16 cellular contexts compared by ENCODE assay signal in the genomic region with DNA sequence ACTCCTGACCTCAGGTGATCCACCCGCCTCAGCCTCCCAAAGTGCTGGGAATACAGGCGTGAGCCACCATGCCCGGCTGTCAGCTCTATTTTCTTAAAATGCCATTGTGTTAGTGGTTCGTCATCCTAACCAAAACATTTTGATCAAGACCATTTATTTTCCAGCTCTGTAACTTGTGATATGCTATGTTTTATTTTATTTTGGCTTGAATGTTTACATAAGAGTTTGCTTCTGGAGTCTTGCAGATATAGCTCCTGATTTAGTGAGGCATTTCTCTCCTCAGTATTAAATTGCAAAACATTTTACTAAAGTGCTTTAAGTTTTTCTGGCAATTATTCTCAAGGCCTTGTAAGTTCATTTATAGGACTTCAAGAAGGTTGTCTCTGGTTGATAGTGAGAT. TPM values are rescaled to one million over a fixed set of nuclear protein-coding genes. Genes with fewer than 3 reads are reported as not detected.
DNase-seq lines count a peak whose midpoint lies in the region; ATAC-seq and TF ChIP-seq lines count a peak whose summit lies in the region.
"Had no signal": no experiment of that assay in that cellular context is flagged by ENCODE, and none has a peak within 500 bp of the region (broad histone marks: within the 10 kb centered on the region; RNA-seq: fewer than 3 reads in every experiment).

No MANE protein-coding gene starts in this region.

- no peak for ATAC-seq in activated CD4-positive, alpha-beta T cell treated with anti-CD3 and anti-CD28 coated beads for 36 hours
- ATAC-seq: left lobe of liver had no signal

- no peak for DNase-seq in activated CD4-positive, alpha-beta T cell treated with anti-CD3 and anti-CD28 coated beads for 36 hours
- no peak for DNase-seq in activated CD4-positive, alpha-beta T cell treated with anti-CD3 and anti-CD28 coated beads, Interleukin-2, amount 50 U/mL, for 4 hours
- DNase-seq in choroid plexus epithelial cell (ENCODE audit: low read depth) = peak; percentile 14
- no peak for DNase-seq in neural crest cell (ENCODE audit: low read depth, low spot score)
- no peak for DNase-seq in stimulated activated CD8-positive, alpha-beta memory T cell treated with anti-CD3 and anti-CD28 coated beads, Interleukin-4, amount 100 ng/mL, for 48 hours
- DNase-seq in glomerular visceral epithelial cell (ENCODE audit: extremely low spot score) = no peak
- DNase-seq in tibial artery = no peak
- DNase-seq: activated CD4-positive, alpha-beta T cell treated with anti-CD3 and anti-CD28 coated beads for 4 hours; KG1; NCI-H2081; nucleus accumbens; spleen; transverse colon had no signal

- TF ChIP-seq CTCF in Loucy (conservative IDR thresholded peaks at IDR 0.05; ENCODE audit: low read length) (no peak), choroid plexus epithelial cell (conservative IDR thresholded peaks at IDR 0.05; ENCODE audit: low read depth, low read length) (no peak), neural crest cell (conservative IDR thresholded peaks at IDR 0.05) (no peak), tibial artery (IDR thresholded peaks at IDR 0.05) (no peak)

- H3K79me2 ChIP-seq in Loucy (ENCODE audit: insufficient read depth, low read length) = peaks cover 96% of the 10 kb centered on the region

- peak overlapping the region; percentile 88 for H3K4me2 ChIP-seq in Loucy (ENCODE audit: low read depth, low read length, poor library complexity, severe bottlenecking)

- intact Hi-C loops in activated CD4-positive, alpha-beta T cell treated with anti-CD3 and anti-CD28 coated beads for 36 hours (cut with DNase I, micrococcal nuclease) = no loop called here
- intact Hi-C loops in tibial artery (cut with DNase I; ENCODE audit: low total_unique reads) = loop anchor here (10.0 kb wide), 1 partner anchor 98 kb away; no protein-coding TSS in a partner anchor

- H3K27ac Mint-ChIP-seq in activated CD4-positive, alpha-beta T cell treated with anti-CD3 and anti-CD28 coated beads for 36 hours = peak overlapping the region; percentile 64
- H3K27ac Mint-ChIP-seq in neural crest cell (ENCODE audit: unreplicated experiment) = no peak overlapping the region

- H3K4me3 ChIP-seq in Loucy (ENCODE audit: low read length, poor library complexity, severe bottlenecking) (peak overlapping the region; percentile 86), choroid plexus epithelial cell (ENCODE audit: low read depth, low read length) (no peak overlapping the region), tibial artery (no peak overlapping the region)
- H3K4me3 ChIP-seq: SJSA1 had no signal

- peaks cover 55% of the 10 kb centered on the region for H3K4me1 Mint-ChIP-seq in activated CD4-positive, alpha-beta T cell treated with anti-CD3 and anti-CD28 coated beads for 36 hours
- peaks cover 43% of the 10 kb centered on the region for H3K4me1 Mint-ChIP-seq in neural crest cell

- no peaks in the 10 kb centered on the region for H3K9me3 Mint-ChIP-seq in activated CD4-positive, alpha-beta T cell treated with anti-CD3 and anti-CD28 coated beads for 36 hours (ENCODE audit: low read depth)
- H3K9me3 Mint-ChIP-seq in neural crest cell = no peaks in the 10 kb centered on the region

- no peaks in the 10 kb centered on the region for H3K27me3 Mint-ChIP-seq in activated CD4-positive, alpha-beta T cell treated with anti-CD3 and anti-CD28 coated beads for 36 hours
- no peaks in the 10 kb centered on the region for H3K27me3 Mint-ChIP-seq in neural crest cell (ENCODE audit: low read depth)

- H3K4me1 ChIP-seq in Loucy (ENCODE audit: insufficient read depth, low read length, poor library complexity, severe bottlenecking) = peaks cover 62% of the 10 kb centered on the region
- H3K4me1 ChIP-seq in tibial artery = peaks cover 0 to 86% (median 40%) of the 10 kb centered on the region in 4 donors

- H3K27me3 ChIP-seq in Loucy (ENCODE audit: insufficient read depth, low read length, poor library complexity, severe bottlenecking) (no peaks in the 10 kb centered on the region), tibial artery (no peaks in the 10 kb centered on the region)
- H3K27me3 ChIP-seq: SJSA1, spleen, transverse colon had no signal

- H3K4me3 Mint-ChIP-seq in activated CD4-positive, alpha-beta T cell treated with anti-CD3 and anti-CD28 coated beads for 36 hours = peak overlapping the region; percentile 25
- H3K4me3 Mint-ChIP-seq in neural crest cell = peak overlapping the region; percentile 69

- no peaks in the 10 kb centered on the region for H3K9me3 ChIP-seq in Loucy (ENCODE audit: insufficient read depth, low read depth, low read length)
- H3K9me3 ChIP-seq in tibial artery = no peaks in the 10 kb centered on the region
- H3K9me3 ChIP-seq: SJSA1, spleen, transverse colon had no signal

- no peak overlapping the region for H2AFZ ChIP-seq in Loucy (ENCODE audit: low read length)

- H3K36me3 ChIP-seq in Loucy (ENCODE audit: insufficient read depth, low read length) (peaks cover 10% of the 10 kb centered on the region; the same call in 1 of the 2 replicates), tibial artery (peaks cover 0 to 4% (median 0%) of the 10 kb centered on the region in 3 donors)
- H3K36me3 ChIP-seq: transverse colon had no signal

- H3F3A ChIP-seq in Loucy (ENCODE audit: low read depth) = no peaks in the 10 kb centered on the region

- H3K36me3 Mint-ChIP-seq in activated CD4-positive, alpha-beta T cell treated with anti-CD3 and anti-CD28 coated beads for 36 hours (ENCODE audit: low read depth) = peaks cover 32% of the 10 kb centered on the region
- H3K36me3 Mint-ChIP-seq in neural crest cell (ENCODE audit: low read depth) = no peaks in the 10 kb centered on the region

- no peaks in the 10 kb centered on the region for H3K9me2 ChIP-seq in Loucy (replicated peaks; ENCODE audit: low read depth, low read length)

- POLR2A ChIA-PET in activated CD4-positive, alpha-beta T cell treated with anti-CD3 and anti-CD28 coated beads for 36 hours (lab: Charles Lee) = interaction anchor here (0.6 kb wide), 3 partner anchors 8 to 96 kb away, joined by 3 to 4 read pairs (median 4); no protein-coding TSS in a partner anchor

- CTCF ChIA-PET in activated CD4-positive, alpha-beta T cell treated with anti-CD3 and anti-CD28 coated beads for 36 hours (lab: Charles Lee) = interaction anchor here (0.6 to 1.6 kb wide), 4 partner anchors 9 to 308 kb away, joined by 3 to 4 read pairs (median 3); no protein-coding TSS in a partner anchor

- H4K20me1 ChIP-seq in Loucy (ENCODE audit: insufficient read depth, low read length, poor library complexity, severe bottlenecking) = peaks cover 94% of the 10 kb centered on the region

- peak overlapping the region; percentile 95 for H3K9ac ChIP-seq in Loucy (ENCODE audit: low read depth, low read length, poor library complexity, severe bottlenecking)

- H3K27ac ChIP-seq in tibial artery = no peak overlapping the region
- H3K27ac ChIP-seq: SJSA1, transverse colon had no signal

RNA-seq across cellular contexts. Expression of a gene that starts 4.4 kb away (rescaled TPM):
- total RNA-seq in activated CD4-positive, alpha-beta T cell treated with anti-CD3 and anti-CD28 coated beads for 36 hours = 10 to 100 TPM; 40.5 to 61.2 TPM
- 89.2 and 93.1 TPM in 2 replicates for total RNA-seq in neural crest cell
